ENCODE assay signal across 17 cellular contexts in genomic region chr7:117666689-117667088, GRCh38.
DNase-seq lines count a peak whose midpoint lies in the region; ATAC-seq and TF ChIP-seq lines count a peak whose summit lies in the region.
"Had no signal": no experiment of that assay in that cellular context is flagged by ENCODE, and none has a peak within 500 bp of the region (broad histone marks: within the 10 kb centered on the region; RNA-seq: fewer than 3 reads in every experiment).

No MANE protein-coding gene starts in this region.

- H3K4me3 ChIP-seq in IMR-90 (ENCODE audit: insufficient read depth, low read depth, low read length) (no peak overlapping the region), brain microvascular endothelial cell (ENCODE audit: low read depth, low read length) (no peak overlapping the region), mesenchymal stem cell (ENCODE audit: insufficient read depth in 1 of 2, low read depth in 1 of 2, low read length in 2 of 2) (no peak overlapping the region), sigmoid colon (no peak overlapping the region)
- H3K4me3 ChIP-seq: BLaER1 treated with 17β-estradiol and CSF1 and Interleukin-3, amounts not matched to agents 10 nM and 100 nM; Peyer's patch had no signal

- peak overlapping the region; percentile 94 for H2BK20ac ChIP-seq in IMR-90 (ENCODE audit: low read depth, low read length)

- H2BK120ac ChIP-seq in IMR-90 (ENCODE audit: low read depth, low read length) (peak overlapping the region; percentile 90), mesenchymal stem cell (ENCODE audit: low read depth, low read length) (peak overlapping the region; percentile 97)

- H3K27me3 ChIP-seq in IMR-90 (ENCODE audit: control insufficient read depth, insufficient read depth, low read length) (no peaks in the 10 kb centered on the region), brain microvascular endothelial cell (replicated peaks) (no peaks in the 10 kb centered on the region), mesenchymal stem cell (ENCODE audit: control insufficient read depth in 1 of 2, insufficient read depth in 1 of 2, low read length in 2 of 2) (no peaks in the 10 kb centered on the region), sigmoid colon (no peaks in the 10 kb centered on the region)
- H3K27me3 ChIP-seq: BLaER1 treated with 17β-estradiol and CSF1 and Interleukin-3, amounts not matched to agents 10 nM and 100 nM; Peyer's patch had no signal

- H4K91ac ChIP-seq in IMR-90 (ENCODE audit: insufficient read depth, low read depth, low read length) (peak overlapping the region; percentile 92), mesenchymal stem cell (ENCODE audit: low read length) (peak overlapping the region; percentile 99)

- H3K36me3 ChIP-seq in IMR-90 (ENCODE audit: control insufficient read depth, insufficient read depth, low read length) (no peaks in the 10 kb centered on the region), brain microvascular endothelial cell (replicated peaks) (no peaks in the 10 kb centered on the region), mesenchymal stem cell (ENCODE audit: control insufficient read depth in 1 of 2, insufficient read depth in 2 of 2, low read depth in 1 of 2, low read length in 2 of 2) (no peaks in the 10 kb centered on the region), sigmoid colon (no peaks in the 10 kb centered on the region)
- H3K36me3 ChIP-seq: BLaER1 treated with 17β-estradiol and CSF1 and Interleukin-3, amounts not matched to agents 10 nM and 100 nM; Peyer's patch had no signal

- H2BK12ac ChIP-seq in mesenchymal stem cell (ENCODE audit: low read length in 2 of 2) = peak overlapping the region; percentile 69 to 85

- H2AK5ac ChIP-seq in IMR-90 (ENCODE audit: low read depth, low read length) (peak overlapping the region; percentile 87), mesenchymal stem cell (ENCODE audit: low read length, severe bottlenecking) (no peak overlapping the region)

- H3K9me1 ChIP-seq in IMR-90 (ENCODE audit: insufficient read depth, low read length) = peaks cover 7% of the 10 kb centered on the region

- no peaks in the 10 kb centered on the region for H4K20me1 ChIP-seq in IMR-90 (ENCODE audit: insufficient read depth, low read length)
- H4K20me1 ChIP-seq: BLaER1 treated with 17β-estradiol and CSF1 and Interleukin-3, amounts not matched to agents 10 nM and 100 nM had no signal

- H3K27ac ChIP-seq in IMR-90 (ENCODE audit: insufficient read depth, low read length) = peak overlapping the region; percentile 56; the same call in 1 of the 2 replicates
- peak overlapping the region; percentile 7 for H3K27ac ChIP-seq in brain microvascular endothelial cell
- peak overlapping the region; percentile 57 for H3K27ac ChIP-seq in mesenchymal stem cell (ENCODE audit: low read length, poor library complexity, severe bottlenecking)
- no peak overlapping the region for H3K27ac ChIP-seq in sigmoid colon
- H3K27ac ChIP-seq: BLaER1 treated with 17β-estradiol and CSF1 and Interleukin-3, amounts not matched to agents 10 nM and 100 nM; Peyer's patch had no signal

- H3K14ac ChIP-seq in IMR-90 (replicated peaks; ENCODE audit: low read depth, low read length) (peak overlapping the region; percentile 39), mesenchymal stem cell (ENCODE audit: low read length in 2 of 2) (no peak overlapping the region)

- H2BK5ac ChIP-seq in IMR-90 (ENCODE audit: low read depth, low read length, poor library complexity, severe bottlenecking) (peak overlapping the region; percentile 59), mesenchymal stem cell (ENCODE audit: low read depth, low read length, poor library complexity, severe bottlenecking) (no peak overlapping the region)

- 90% methylated on average over 4 of the region's 6 CpGs; no CpG with 5 or more reads in 1 of the 2 experiments for WGBS in IMR-90 (ENCODE audit: extremely low coverage in 2 of 2, insufficient read length in 1 of 2), 2 experiments
- 94% methylated on average over 6 of the region's 6 CpGs for WGBS in mesenchymal stem cell
- WGBS in sigmoid colon, 2 donors = 93 to 94% methylated on average over 6 of the region's 6 CpGs

- peak overlapping the region; percentile 96 for H3K18ac ChIP-seq in IMR-90 (ENCODE audit: low read depth, low read length)
- H3K18ac ChIP-seq in mesenchymal stem cell (ENCODE audit: low read depth in 1 of 2, low read length in 2 of 2) = peak overlapping the region; percentile 62 to 77

- H3K56ac ChIP-seq in IMR-90 (ENCODE audit: extremely low read depth, insufficient read depth, low read length) = peak overlapping the region; percentile 8; the same call in 1 of the 2 replicates

- no peak for TF ChIP-seq RAD21 in IMR-90 (IDR thresholded peaks at IDR 0.05; ENCODE audit: low read length)

- H3K79me1 ChIP-seq in IMR-90 (ENCODE audit: low read depth in 1 of 2, low read length in 2 of 2) (no peaks in the 10 kb centered on the region), mesenchymal stem cell (replicated peaks; ENCODE audit: low read length, poor library complexity, severe bottlenecking) (no peaks in the 10 kb centered on the region)

- TF ChIP-seq CTCF in IMR-90 (conservative IDR thresholded peaks at IDR 0.05; ENCODE audit: low read depth, low read length) (no peak), brain microvascular endothelial cell (IDR thresholded peaks at IDR 0.05; ENCODE audit: low read depth, low read length, missing control alignments) (no peak), sigmoid colon (IDR thresholded peaks at IDR 0.05) (no peak)

- in situ Hi-C loops in IMR-90 (cut with MboI; ENCODE audit: low sequenced_read_pairs) = no loop called here
- in situ Hi-C loops in brain microvascular endothelial cell (cut with HindIII; ENCODE audit: low pct_ligation_motif_present, low sequenced_read_pairs) = no loop called here

- H4K8ac ChIP-seq in IMR-90 (ENCODE audit: low read depth in 2 of 2, low read length in 2 of 2) (peak overlapping the region; percentile 9 to 78), mesenchymal stem cell (ENCODE audit: low read length) (peak overlapping the region; percentile 78)

- no peak for ATAC-seq in IMR-90 (ENCODE audit: low read depth)

- H3K4me1 ChIP-seq in IMR-90 (ENCODE audit: control insufficient read depth, insufficient read depth, low read length) = peaks cover 17% of the 10 kb centered on the region
- H3K4me1 ChIP-seq in mesenchymal stem cell (ENCODE audit: control insufficient read depth, insufficient read depth, low read depth, low read length) = peaks cover 4% of the 10 kb centered on the region
- no peaks in the 10 kb centered on the region for H3K4me1 ChIP-seq in sigmoid colon
- H3K4me1 ChIP-seq: BLaER1 treated with 17β-estradiol and CSF1 and Interleukin-3, amounts not matched to agents 10 nM and 100 nM; Peyer's patch had no signal

- peak overlapping the region; percentile 85; the same call in 2 of the 3 replicates for H2BK15ac ChIP-seq in IMR-90 (ENCODE audit: low read depth, low read length)
- peak overlapping the region; percentile 92 for H2BK15ac ChIP-seq in mesenchymal stem cell (ENCODE audit: low read depth, poor library complexity, severe bottlenecking)

- H3K23ac ChIP-seq in IMR-90 (ENCODE audit: low read depth, low read length) (peak overlapping the region; percentile 34), mesenchymal stem cell (ENCODE audit: low read length in 2 of 2) (no peak overlapping the region)

- dilution Hi-C loops in IMR-90 (cut with HindIII; ENCODE audit: low sequenced_read_pairs, unreplicated experiment) = no loop called here

- DNase-seq in IMR-90 = no peak
- no peak for DNase-seq in brain microvascular endothelial cell
- no peak for DNase-seq in mesenchymal stem cell
- no peak for DNase-seq in SKM-1 treated with dmso at 0.1 percent for 144 hours (lab: John Stamatoyannopoulos, UW; ENCODE audit: unreplicated experiment)
- DNase-seq in sigmoid colon = no peak
- DNase-seq in NCI-H1930 (lab: John Stamatoyannopoulos, UW) = no peak
- DNase-seq in activated CD4-positive, alpha-beta T cell treated with anti-CD3 and anti-CD28 coated beads for 4 hours = no peak
- DNase-seq: CD4-positive, alpha-beta memory T cell; GOT3; NCI-H1048; NCI-H1436; NCI-H187 treated with DMSO at 0.1 percent for 48 hours; NCI-H2227 treated with DMSO at 0.1 percent for 48 hours; NCI-H510A; NK-92 treated with Interleukin-12 subunit alpha and Interleukin-12 subunit beta, amount 100 ng/mL, for 24 hours; Peyer's patch had no signal

- H4K5ac ChIP-seq in IMR-90 (ENCODE audit: low read depth, low read length) = peak overlapping the region; percentile 80

- H3K4ac ChIP-seq in IMR-90 (ENCODE audit: low read depth, low read length) (peak overlapping the region; percentile 78), mesenchymal stem cell (ENCODE audit: low read depth in 1 of 2, low read length in 2 of 2) (peak overlapping the region; percentile 86)

- H2AFZ ChIP-seq in IMR-90 (replicated peaks; ENCODE audit: low read length, poor library complexity) = no peak overlapping the region
- no peak overlapping the region for H2AFZ ChIP-seq in mesenchymal stem cell (ENCODE audit: low read depth, low read length)

- no peak for TF ChIP-seq EP300 in sigmoid colon (IDR thresholded peaks at IDR 0.05)

- CTCF ChIA-PET in IMR-90 (lab: Yijun Ruan, JAX) = interaction anchor here (1.0 to 1.5 kb wide), 2 partner anchors 10 to 207 kb away, joined by 3 read pairs; no protein-coding TSS in a partner anchor

- BruUV-seq in IMR-90 (replicated peaks; lab: Mats Ljungman, UMichigan) = no TSS peak

- POLR2A ChIA-PET in IMR-90 (lab: Charles Lee; ENCODE audit: unreplicated experiment) = no interaction called here

- intact Hi-C loops in IMR-90 (cut with micrococcal nuclease) (no loop called here), sigmoid colon (cut with DNase I) (no loop called here)

- no peak overlapping the region for H3K4me2 ChIP-seq in IMR-90 (ENCODE audit: low read depth, low read length)
- H3K4me2 ChIP-seq in mesenchymal stem cell (ENCODE audit: low read length, poor library complexity, severe bottlenecking) = no peak overlapping the region
- H3K4me2 ChIP-seq: BLaER1 treated with 17β-estradiol and CSF1 and Interleukin-3, amounts not matched to agents 10 nM and 100 nM had no signal

- H3K9ac ChIP-seq in IMR-90 (ENCODE audit: low read depth, low read length) (no peak overlapping the region), mesenchymal stem cell (ENCODE audit: low read length) (no peak overlapping the region)
- H3K9ac ChIP-seq: BLaER1 treated with 17β-estradiol and CSF1 and Interleukin-3, amounts not matched to agents 10 nM and 100 nM had no signal

- TF ChIP-seq POLR2A in IMR-90 (IDR thresholded peaks at IDR 0.05; ENCODE audit: low read depth, low read length) (no peak), sigmoid colon (IDR thresholded peaks at IDR 0.05) (no peak)

- H2AK9ac ChIP-seq in IMR-90 (replicated peaks; ENCODE audit: low read depth, low read length, poor library complexity) = no peak overlapping the region

- no peaks in the 10 kb centered on the region for H3K9me3 ChIP-seq in IMR-90 (ENCODE audit: control insufficient read depth, insufficient read depth, low read length)
- no peaks in the 10 kb centered on the region for H3K9me3 ChIP-seq in mesenchymal stem cell (ENCODE audit: control insufficient read depth, low read length)
- no peaks in the 10 kb centered on the region for H3K9me3 ChIP-seq in sigmoid colon
- H3K9me3 ChIP-seq: BLaER1 treated with 17β-estradiol and CSF1 and Interleukin-3, amounts not matched to agents 10 nM and 100 nM; Peyer's patch had no signal

TF ChIP-seq in IMR-90, 13 proteins besides CTCF, POLR2A, EP300 and RAD21 (continues in another document):
- TF ChIP-seq SMC3 (IDR thresholded peaks at IDR 0.05; ENCODE audit: low read depth, low read length) (no peak), MXI1 (IDR thresholded peaks at IDR 0.05; ENCODE audit: borderline replicate concordance, low read depth, low read length) (no peak)

Comparison
In these comparisons a context has a peak if more than half of its experiments do, and no peak if none do; other contexts are left out.
1. H3K27ac ChIP-seq: peak in IMR-90 (single experiment), brain microvascular endothelial cell (single experiment) and mesenchymal stem cell (single experiment); none in sigmoid colon (0 of 4).